ENCODE assay signal across 9 cellular contexts in the genomic region with DNA sequence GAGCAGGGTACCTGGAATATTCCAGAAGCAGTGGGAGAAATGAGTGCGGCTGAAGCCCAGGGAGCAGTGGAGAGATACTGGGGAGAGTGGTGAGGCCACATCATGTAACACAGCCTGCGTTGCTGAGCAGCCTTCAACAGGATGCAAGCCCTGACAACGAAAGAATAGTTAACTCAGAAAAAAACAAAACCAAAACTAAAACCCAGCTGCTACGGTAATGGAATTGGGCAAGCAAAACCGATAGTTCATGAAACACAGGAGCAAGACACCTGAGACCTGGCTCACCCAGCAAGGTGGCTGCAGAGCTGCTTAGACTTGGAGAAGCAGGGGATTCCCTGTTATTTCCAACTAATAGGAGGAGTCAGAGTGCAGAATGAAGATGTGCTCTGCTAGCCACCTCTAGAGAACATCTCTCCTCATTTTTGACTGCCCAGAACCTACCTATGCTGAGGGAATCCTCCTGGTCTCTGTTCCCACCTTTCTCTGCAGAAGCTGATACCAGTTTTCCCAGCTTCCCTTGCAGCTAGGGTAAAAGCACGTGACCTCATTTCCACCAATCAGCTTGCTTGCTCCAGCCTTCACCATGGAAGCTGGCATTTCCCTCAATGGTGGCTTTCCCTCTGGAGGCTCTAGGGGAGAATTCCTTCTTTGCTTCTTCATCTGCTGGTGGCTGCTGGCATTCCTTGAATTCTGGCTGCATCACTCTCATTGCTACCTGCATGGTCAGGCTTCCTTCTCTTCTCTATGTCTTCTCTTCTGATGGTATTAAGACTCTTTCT. TPM values are rescaled to one million over a fixed set of nuclear protein-coding genes. Genes with fewer than 3 reads are reported as not detected.
DNase-seq lines count a peak whose midpoint lies in the region; ATAC-seq and TF ChIP-seq lines count a peak whose summit lies in the region.
"Had no signal": no experiment of that assay in that cellular context is flagged by ENCODE, and none has a peak within 500 bp of the region (broad histone marks: within the 10 kb centered on the region; RNA-seq: fewer than 3 reads in every experiment).

No MANE protein-coding gene starts in this region.

- H3K9me2 ChIP-seq in GM23338 (ENCODE audit: insufficient read depth): no peaks in the 10 kb centered on the region

- 68 to 80% (median 74%) methylated on average over 6 of the region's 6 CpGs for WGBS in heart left ventricle, 4 donors

- no peaks in the 10 kb centered on the region for H3K4me1 Mint-ChIP-seq in GM23338

- H3K36me3 ChIP-seq in GM23338 (ENCODE audit: insufficient read depth): no peaks in the 10 kb centered on the region
- no peaks in the 10 kb centered on the region for H3K36me3 ChIP-seq in heart left ventricle

- TF ChIP-seq CTCF in GM23338 (conservative IDR thresholded peaks at IDR 0.05; ENCODE audit: low read depth in 2 of 2) (no peak), heart left ventricle (IDR thresholded peaks at IDR 0.05) (no peak)

- H3K4me2 ChIP-seq in GM23338: no peak overlapping the region

- peaks cover 0 to 6% (median 0%) of the 10 kb centered on the region in 12 donors for H3K9me3 ChIP-seq in heart left ventricle

- no peaks in the 10 kb centered on the region for H3K36me3 Mint-ChIP-seq in GM23338 (ENCODE audit: low read depth)

- H2AFZ ChIP-seq in GM23338: no peak overlapping the region
- H2AFZ ChIP-seq: parathyroid adenoma had no signal

- H3K9me3 Mint-ChIP-seq in GM23338: peaks cover 18% of the 10 kb centered on the region

- no peak overlapping the region for H3K4me3 Mint-ChIP-seq in GM23338

- no peaks in the 10 kb centered on the region for H4K20me1 ChIP-seq in GM23338 (replicated peaks; ENCODE audit: insufficient read depth)

- H3K4me3 ChIP-seq in GM23338: no peak overlapping the region
- peak overlapping the region in 1 of 12 donors; percentile 15 for H3K4me3 ChIP-seq in heart left ventricle

- H3K27me3 ChIP-seq in GM23338 (ENCODE audit: insufficient read depth) (no peaks in the 10 kb centered on the region), heart left ventricle (peaks cover 0 to 4% (median 0%) of the 10 kb centered on the region in 9 donors)

- intact Hi-C loops in heart left ventricle (cut with DNase I): loop anchor here in 1 of 10 donors (10.0 kb wide), 1 partner anchor 65 kb away; no protein-coding TSS in a partner anchor

- TF ChIP-seq POLR2A in heart left ventricle (IDR thresholded peaks at IDR 0.05): no peak

- H3K4me1 ChIP-seq in GM23338 (ENCODE audit: insufficient read depth): no peaks in the 10 kb centered on the region
- H3K4me1 ChIP-seq in heart left ventricle: no peaks in the 10 kb centered on the region
- H3K4me1 ChIP-seq: parathyroid adenoma had no signal

- no peaks in the 10 kb centered on the region for H3K79me2 ChIP-seq in GM23338 (replicated peaks; ENCODE audit: insufficient read depth)
- H3K79me2 ChIP-seq: parathyroid adenoma had no signal

- peaks cover 4% of the 10 kb centered on the region for H3K27me3 Mint-ChIP-seq in GM23338 (ENCODE audit: insufficient read depth, low read depth, poor library complexity)

- no peak overlapping the region for H3K27ac Mint-ChIP-seq in GM23338

- H3K27ac ChIP-seq in GM23338 (ENCODE audit: low read depth) (no peak overlapping the region), heart left ventricle (no peak overlapping the region)
- H3K27ac ChIP-seq: parathyroid adenoma had no signal

- ATAC-seq in GM19452 (IDR thresholded peaks at IDR 0.05; ENCODE audit: unreplicated experiment) (peak; percentile 78), HG03103 (IDR thresholded peaks at IDR 0.05; ENCODE audit: low read depth, unreplicated experiment) (peak; percentile 57), GM23338 (no peak), heart left ventricle (no peak)

- no peaks in the 10 kb centered on the region for H3F3A ChIP-seq in GM23338 (replicated peaks; ENCODE audit: low read depth)

- peak; percentile 23 for DNase-seq in activated T-cell treated with anti-CD3 and anti-CD28 coated beads, Interleukin-2, amount 50 U/mL, for 1 hour
- peak; percentile 2 for DNase-seq in stimulated activated CD8-positive, alpha-beta memory T cell treated with anti-CD3 and anti-CD28 coated beads, Interleukin-15, amount 100 ng/mL, for 1 hour (ENCODE audit: low read depth)
- no peak for DNase-seq in GM23338 (ENCODE audit: low spot score)
- DNase-seq in kidney glomerular epithelial cell (lab: John Stamatoyannopoulos, UW): no peak
- DNase-seq in NCI-H1048 (lab: John Stamatoyannopoulos, UW): no peak
- no peak for DNase-seq in heart left ventricle

TF ChIP-seq in GM23338, 12 proteins besides CTCF, POLR2A, EP300 and RAD21 (continues in another document):
- TF ChIP-seq POLR2AphosphoS5 (IDR thresholded peaks at IDR 0.05; ENCODE audit: low read depth) (no peak), JUNB (IDR thresholded peaks at IDR 0.05; ENCODE audit: unreplicated experiment) (no peak), STAT1 (IDR thresholded peaks at IDR 0.05; ENCODE audit: unreplicated experiment) (no peak), ZNF462 (CRISPR knock-in tag; IDR thresholded peaks at IDR 0.05) (no peak), NANOG (IDR thresholded peaks at IDR 0.05; ENCODE audit: borderline replicate concordance) (no peak)

RNA-seq across cellular contexts. Expression of gene XYLT1, which starts 59.4 kb away (rescaled TPM):
- total RNA-seq in GM23338 (2014; rRNA removed; shearing (Covaris generic)): 21.5 and 24.7 TPM in 2 replicates
- polyA plus RNA-seq in GM23338 (2016; fragmentation: Nextera tagmentation; extraction: Ambion mirVana) (3.3 and 3.5 TPM in 2 replicates), heart left ventricle (10 to 100 TPM in 1 of 2 donors, under 1 TPM in 1; 0.46 to 12.3 TPM)
- total RNA-seq in heart left ventricle: 1 to 10 TPM; 1.1 to 5.0 (median 2.4) TPM

Comparison
In these comparisons a context has a peak if more than half of its experiments do, and no peak if none do; other contexts are left out.
1. ATAC-seq: peak in GM19452 (single experiment) and HG03103 (single experiment); none in GM23338 (single experiment) and heart left ventricle (0 of 4).
2. DNase-seq: peak in activated T-cell treated with anti-CD3 and anti-CD28 coated beads, Interleukin-2, amount 50 U/mL, for 1 hour (single experiment) and stimulated activated CD8-positive, alpha-beta memory T cell treated with anti-CD3 and anti-CD28 coated beads, Interleukin-15, amount 100 ng/mL, for 1 hour (single experiment); none in GM23338 (single experiment), kidney glomerular epithelial cell (single experiment), NCI-H1048 (single experiment) and heart left ventricle (0 of 5).